1 cellular context compared by ENCODE assay signal in genomic region chr18:41899535-41899934, GRCh38.
TF ChIP-seq lines count a peak whose summit lies in the region.

No MANE protein-coding gene starts in this region.

TF ChIP-seq in GM12878, 131 proteins besides CTCF, POLR2A, EP300 and RAD21:
- no peak for TF ChIP-seq CUX1 (IDR thresholded peaks at IDR 0.05; ENCODE audit: insufficient replicate concordance, low read depth, low read length)
- no peak for TF ChIP-seq SREBF2 (IDR thresholded peaks at IDR 0.05; ENCODE audit: low read length)
- TF ChIP-seq NFYA (IDR thresholded peaks at IDR 0.05; ENCODE audit: borderline replicate concordance, low read depth, low read length), result no peak
- TF ChIP-seq RCOR1 (conservative IDR thresholded peaks at IDR 0.05; ENCODE audit: low read depth, low read length), result no peak
- no peak for TF ChIP-seq SMAD5 (IDR thresholded peaks at IDR 0.05; ENCODE audit: low read depth)
- no peak for TF ChIP-seq ZNF24 (IDR thresholded peaks at IDR 0.05)
- TF ChIP-seq SIX5 (IDR thresholded peaks at IDR 0.05; ENCODE audit: low read depth, low read length, severe bottlenecking), result no peak
- no peak for TF ChIP-seq ZBTB11 (CRISPR knock-in tag; IDR thresholded peaks at IDR 0.05)
- TF ChIP-seq RELA (IDR thresholded peaks at IDR 0.05; ENCODE audit: borderline replicate concordance, partially characterized antibody), result no peak
- no peak for TF ChIP-seq POU2F2 (IDR thresholded peaks at IDR 0.05; ENCODE audit: borderline replicate concordance, low read depth, low read length)
- no peak for TF ChIP-seq JUNB (IDR thresholded peaks at IDR 0.05)
- TF ChIP-seq MYB (IDR thresholded peaks at IDR 0.05; ENCODE audit: borderline replicate concordance, low read depth, low read length), result no peak
- no peak for TF ChIP-seq HDAC6 (IDR thresholded peaks at IDR 0.05; ENCODE audit: unreplicated experiment)
- no peak for TF ChIP-seq RAD51 (IDR thresholded peaks at IDR 0.05)
